ENCODE assay signal across 8 cellular contexts in genomic region chr15:96331141-96331941, GRCh38. TPM values are rescaled to one million over a fixed set of nuclear protein-coding genes. Genes with fewer than 3 reads are reported as not detected.
DNase-seq lines count a peak whose midpoint lies in the region; ATAC-seq and TF ChIP-seq lines count a peak whose summit lies in the region.

No MANE protein-coding gene starts in this region.

- intact Hi-C loops in aorta (cut with DNase I): loop anchor here in 1 of 2 donors (5.0 to 10.0 kb wide), 2 partner anchors 729 to 867 kb away; no protein-coding TSS in a partner anchor

- H3K14ac ChIP-seq in mesenchymal stem cell (ENCODE audit: low read length in 2 of 2): peak overlapping the region; percentile 69 to 99

- H3K4me1 ChIP-seq in mesenchymal stem cell (ENCODE audit: control insufficient read depth, insufficient read depth, low read depth, low read length) (no peaks in the 10 kb centered on the region), aorta (ENCODE audit: control insufficient read depth in 1 of 2, insufficient read depth in 2 of 2, low read length in 2 of 2) (no peaks in the 10 kb centered on the region)

- peak overlapping the region; percentile 90 for H2BK5ac ChIP-seq in mesenchymal stem cell (ENCODE audit: low read depth, low read length, poor library complexity, severe bottlenecking)

- WGBS in mesenchymal stem cell: 2% methylated on average over 25 of the region's 77 CpGs
- 0 to 1% methylated on average over 36 to 77 of the region's 77 CpGs for WGBS in aorta, 2 donors

- peak overlapping the region; percentile 100 for H3K18ac ChIP-seq in mesenchymal stem cell (ENCODE audit: low read depth in 1 of 2, low read length in 2 of 2)

- H3K9me3 ChIP-seq in mesenchymal stem cell (ENCODE audit: control insufficient read depth, low read length) (no peaks in the 10 kb centered on the region), aorta (ENCODE audit: control insufficient read depth, low read length) (no peaks in the 10 kb centered on the region)

- H3K27ac ChIP-seq in mesenchymal stem cell (ENCODE audit: low read length, poor library complexity, severe bottlenecking): peak overlapping the region; percentile 98
- peak overlapping the region; percentile 20 to 98 for H3K27ac ChIP-seq in aorta (ENCODE audit: low read depth in 1 of 2, low read length in 2 of 2)

- H4K8ac ChIP-seq in mesenchymal stem cell (ENCODE audit: low read length): peak overlapping the region; percentile 79

- TF ChIP-seq CTCF in GM13977 (IDR thresholded peaks at IDR 0.05; ENCODE audit: extremely low read depth, insufficient read depth, missing control alignments): no peak
- TF ChIP-seq CTCF in LNCaP clone FGC (IDR thresholded peaks at IDR 0.05; ENCODE audit: control insufficient read depth, extremely low read depth, insufficient read depth): no peak

- H3K36me3 ChIP-seq in mesenchymal stem cell (ENCODE audit: control insufficient read depth in 1 of 2, insufficient read depth in 2 of 2, low read depth in 1 of 2, low read length in 2 of 2) (peaks cover 32 to 42% of the 10 kb centered on the region in 2 experiments), aorta (ENCODE audit: control insufficient read depth in 1 of 2, insufficient read depth in 2 of 2, low read length in 1 of 2) (peaks cover 2 to 4% of the 10 kb centered on the region in 2 donors)

- no peaks in the 10 kb centered on the region for H3K27me3 ChIP-seq in mesenchymal stem cell (ENCODE audit: control insufficient read depth in 1 of 2, insufficient read depth in 1 of 2, low read length in 2 of 2)
- no peaks in the 10 kb centered on the region for H3K27me3 ChIP-seq in aorta (ENCODE audit: control insufficient read depth in 1 of 2, insufficient read depth in 2 of 2, low read length in 1 of 2)

- H3K9ac ChIP-seq in mesenchymal stem cell (ENCODE audit: low read length): peak overlapping the region; percentile 99

- H3K4ac ChIP-seq in mesenchymal stem cell (ENCODE audit: low read depth in 1 of 2, low read length in 2 of 2): peak overlapping the region; percentile 81 to 94

- H2AFZ ChIP-seq in mesenchymal stem cell (ENCODE audit: low read depth, low read length): no peak overlapping the region

- peak overlapping the region; percentile 94 for H2BK120ac ChIP-seq in mesenchymal stem cell (ENCODE audit: low read depth, low read length)

- peak overlapping the region; percentile 3 to 23 for H3K23ac ChIP-seq in mesenchymal stem cell (ENCODE audit: low read length in 2 of 2)

- H4K91ac ChIP-seq in mesenchymal stem cell (ENCODE audit: low read length): peak overlapping the region; percentile 79

- peak overlapping the region in 1 of 2 experiments; percentile 73 for H2BK12ac ChIP-seq in mesenchymal stem cell (ENCODE audit: low read length in 2 of 2)

- ATAC-seq in aorta (ENCODE audit: low FRiP score): no peak

- in situ Hi-C loops in GM13977 (cut with MboI; ENCODE audit: low pct_unique_long_range_greater_than_20kb, low sequenced_read_pairs, unreplicated experiment): no loop called here

- H3K79me1 ChIP-seq in mesenchymal stem cell (replicated peaks; ENCODE audit: low read length, poor library complexity, severe bottlenecking): no peaks in the 10 kb centered on the region

- H3K4me3 ChIP-seq in LNCaP clone FGC (ENCODE audit: low read depth, low read length) (peak overlapping the region; percentile 84), mesenchymal stem cell (ENCODE audit: insufficient read depth in 1 of 2, low read depth in 1 of 2, low read length in 2 of 2) (peak overlapping the region; percentile 81 to 99), aorta (ENCODE audit: low read length in 2 of 2) (peak overlapping the region; percentile 77 to 98)

- DNase-seq in GM13977 (ENCODE audit: low spot score): peak; percentile 26
- DNase-seq in LNCaP clone FGC (ENCODE audit: low read depth): no peak
- peak; percentile 32 for DNase-seq in cerebellar cortex (ENCODE audit: low spot score)
- DNase-seq in mesenchymal stem cell: peak; percentile 62
- peak in 1 of 2 donors; percentile 77 for DNase-seq in aorta
- DNase-seq in GM19240 (ENCODE audit: insufficient read length, low spot score): no peak
- DNase-seq in activated CD4-positive, alpha-beta T cell treated with anti-CD3 and anti-CD28 coated beads for 4 hours: no peak
- no peak for DNase-seq in NCI-H510A (lab: John Stamatoyannopoulos, UW)

- H2AK5ac ChIP-seq in mesenchymal stem cell (ENCODE audit: low read length, severe bottlenecking): no peak overlapping the region

- H3K4me2 ChIP-seq in mesenchymal stem cell (ENCODE audit: low read length, poor library complexity, severe bottlenecking): no peak overlapping the region

- no peak overlapping the region for H2BK15ac ChIP-seq in mesenchymal stem cell (ENCODE audit: low read depth, poor library complexity, severe bottlenecking)

RNA-seq across cellular contexts. Expression of gene NR2F2, which starts 0.8 kb away (rescaled TPM):
- polyA plus RNA-seq in mesenchymal stem cell (2013, experiment 1 of 2): 117 TPM
- 115 TPM for polyA plus RNA-seq in mesenchymal stem cell (2013, experiment 2 of 2)
- total RNA-seq in aorta: 100 to 1,000 TPM; 102 to 132 TPM
- polyA plus RNA-seq in aorta: 100 to 1,000 TPM in 1 of 2 donors, 10 to 100 TPM in 1; 26.0 to 115 TPM

Comparison
In these comparisons a context has a peak if more than half of its experiments do, and no peak if none do; other contexts are left out.
1. DNase-seq: peak in GM13977 (single experiment), cerebellar cortex (single experiment) and mesenchymal stem cell (single experiment); none in LNCaP clone FGC (single experiment), GM19240 (single experiment), activated CD4-positive, alpha-beta T cell treated with anti-CD3 and anti-CD28 coated beads for 4 hours (0 of 2) and NCI-H510A (single experiment).
2. Peak in every context shown above with its lines, with median percentiles within 50 percentile points of each other: H3K4me3 ChIP-seq.